34 cellular contexts compared by ENCODE assay signal in the genomic region with DNA sequence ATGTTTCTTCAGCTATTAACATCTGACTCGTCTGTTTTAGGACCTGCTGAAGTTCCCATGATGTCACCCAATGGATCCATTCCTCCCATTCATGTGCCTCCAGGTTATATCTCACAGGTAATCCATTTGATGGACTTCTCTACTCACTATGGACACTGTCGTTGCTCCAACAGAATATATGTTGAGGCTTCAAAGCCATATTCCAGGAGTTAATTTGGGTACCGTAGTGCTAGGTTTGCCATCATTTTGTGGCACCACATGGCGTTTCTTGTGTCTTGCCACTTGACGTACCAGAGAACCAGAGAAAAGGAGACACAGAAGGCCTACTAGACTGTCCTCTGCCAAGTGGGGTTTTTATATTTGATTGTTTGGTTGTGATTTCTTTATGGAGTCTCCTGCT.
"Had no signal": no experiment of that assay in that cellular context is flagged by ENCODE, and none has a peak within 500 bp of the region (broad histone marks: within the 10 kb centered on the region; RNA-seq: fewer than 3 reads in every experiment).

No MANE protein-coding gene starts in this region.

- H3K4me3 Mint-ChIP-seq: activated CD4-positive, alpha-beta memory T cell treated with anti-CD3 and anti-CD28 coated beads, Interleukin-2, amount 10 ng/mL, durations not matched to agents 7 days and 5 days; activated naive CD8-positive, alpha-beta T cell treated with anti-CD3 and anti-CD28 coated beads for 36 hours; activated T-cell treated with anti-CD3 and anti-CD28 coated beads, Interleukin-2, amount 50 U/mL, for 72 hours; activated T-helper 17 cell treated with anti-CD3 and anti-CD28 coated beads, Interleukin-2, amount 50 U/mL, for 72 hours had no signal

- ATAC-seq: activated T-cell treated with anti-CD3 and anti-CD28 coated beads, Interleukin-2, amount 50 U/mL, for 72 hours; activated T-helper 17 cell treated with anti-CD3 and anti-CD28 coated beads, Interleukin-2, amount 50 U/mL, for 72 hours; K562; PC-3 had no signal

- H3K27ac ChIP-seq: ascending aorta, Peyer's patch, SJSA1, VCaP had no signal

- H3K27ac Mint-ChIP-seq: activated CD4-positive, alpha-beta memory T cell treated with anti-CD3 and anti-CD28 coated beads, Interleukin-2, amount 10 ng/mL, durations not matched to agents 7 days and 5 days; activated naive CD8-positive, alpha-beta T cell treated with anti-CD3 and anti-CD28 coated beads for 36 hours; activated T-cell treated with anti-CD3 and anti-CD28 coated beads, Interleukin-2, amount 50 U/mL, for 72 hours; activated T-helper 17 cell treated with anti-CD3 and anti-CD28 coated beads, Interleukin-2, amount 50 U/mL, for 72 hours had no signal

- DNase-seq: activated CD4-positive, alpha-beta memory T cell treated with anti-CD3 and anti-CD28 coated beads, Interleukin-2, amount 10 ng/mL, durations not matched to agents 7 days and 5 days; activated CD4-positive, alpha-beta T cell treated with anti-CD3 and anti-CD28 coated beads for 1 hour; activated CD4-positive, alpha-beta T cell treated with anti-CD3 and anti-CD28 coated beads for 48 hours; activated CD4-positive, CD25-positive, alpha-beta regulatory T cell; activated effector memory CD4-positive, alpha-beta T cell treated with anti-CD3 and anti-CD28 coated beads, Interleukin-2, amount 50 U/mL, for 16 hours; activated naive CD4-positive, alpha-beta T cell; activated naive CD4-positive, alpha-beta T cell treated with anti-CD3 and anti-CD28 coated beads, Interleukin-2, amount 50 U/mL, for 16 hours; activated naive CD8-positive, alpha-beta T cell treated with anti-CD3 and anti-CD28 coated beads for 36 hours; activated T-cell treated with anti-CD3 and anti-CD28 coated beads, Interleukin-2, amount 50 U/mL, for 1 hour; activated T-cell treated with anti-CD3 and anti-CD28 coated beads, Interleukin-2, amount 50 U/mL, for 72 hours; amniotic stem cell; NCI-H1092 treated with DMSO at 0.1 percent for 48 hours; NCI-H1417; NCI-H146; NCI-H187; NCI-H2029 treated with DMSO at 0.1 percent for 48 hours; NCI-H2107; NCI-H2171; NCI-H510A; NCI-H748 treated with DMSO at 0.1 percent for 48 hours; NK-92 treated with Interleukin-12 subunit alpha and Interleukin-12 subunit beta, amount 100 ng/mL, for 24 hours; PC-3; Peyer's patch; RPMI8226; SHP77 treated with DMSO at 0.1 percent for 48 hours; SW 1271; T-helper 1 cell; T-helper 2 cell; T-helper 9 cell had no signal

- H3K4me1 Mint-ChIP-seq: activated CD4-positive, alpha-beta memory T cell treated with anti-CD3 and anti-CD28 coated beads, Interleukin-2, amount 10 ng/mL, durations not matched to agents 7 days and 5 days; activated naive CD8-positive, alpha-beta T cell treated with anti-CD3 and anti-CD28 coated beads for 36 hours had no signal

- H3K9me3 Mint-ChIP-seq: activated CD4-positive, alpha-beta memory T cell treated with anti-CD3 and anti-CD28 coated beads, Interleukin-2, amount 10 ng/mL, durations not matched to agents 7 days and 5 days; activated naive CD8-positive, alpha-beta T cell treated with anti-CD3 and anti-CD28 coated beads for 36 hours; activated T-helper 17 cell treated with anti-CD3 and anti-CD28 coated beads, Interleukin-2, amount 50 U/mL, for 72 hours had no signal

- H3K27me3 Mint-ChIP-seq: activated CD4-positive, alpha-beta memory T cell treated with anti-CD3 and anti-CD28 coated beads, Interleukin-2, amount 10 ng/mL, durations not matched to agents 7 days and 5 days; activated naive CD8-positive, alpha-beta T cell treated with anti-CD3 and anti-CD28 coated beads for 36 hours; activated T-helper 17 cell treated with anti-CD3 and anti-CD28 coated beads, Interleukin-2, amount 50 U/mL, for 72 hours had no signal
